In the genomic region with DNA sequence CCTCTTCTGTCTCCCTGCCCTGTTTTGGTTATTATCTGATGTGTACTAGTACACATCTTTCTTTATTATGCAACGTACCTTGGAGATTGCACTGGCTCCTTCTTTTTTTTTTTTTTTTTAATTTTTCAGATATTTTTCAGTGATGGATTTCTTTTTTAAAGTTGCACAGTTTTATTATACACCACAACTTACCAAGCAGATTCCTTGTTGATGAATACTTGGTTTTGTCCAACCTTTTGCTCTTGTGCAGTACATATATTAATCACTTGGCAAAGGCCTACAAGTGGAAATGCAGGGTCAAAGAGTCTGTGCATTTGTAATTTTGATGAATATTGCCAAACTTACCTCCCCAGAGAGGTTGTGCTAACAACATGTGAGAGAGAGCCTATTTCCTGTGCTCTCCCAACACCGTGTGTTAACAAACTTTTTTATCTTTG, we compare ENCODE assay signal across 13 cellular contexts. TPM values are rescaled to one million over a fixed set of nuclear protein-coding genes. Genes with fewer than 3 reads are reported as not detected.
DNase-seq lines count a peak whose midpoint lies in the region; ATAC-seq and TF ChIP-seq lines count a peak whose summit lies in the region.
"Had no signal": no experiment of that assay in that cellular context is flagged by ENCODE, and none has a peak within 500 bp of the region (broad histone marks: within the 10 kb centered on the region; RNA-seq: fewer than 3 reads in every experiment).

No MANE protein-coding gene starts in this region.

- no peak overlapping the region for H3K4me3 ChIP-seq in prostate gland
- no peak overlapping the region for H3K4me3 ChIP-seq in endodermal cell (ENCODE audit: low read length)

- H3K9me3 Mint-ChIP-seq in CD14-positive monocyte (peaks cover 0 to 1% (median 0%) of the 10 kb centered on the region in 7 donors), endodermal cell (no peaks in the 10 kb centered on the region)
- H3K9me3 Mint-ChIP-seq: immature natural killer cell had no signal

- H3K9ac ChIP-seq in endodermal cell (ENCODE audit: extremely low read depth, low read length, poor library complexity, severe bottlenecking) = no peak overlapping the region

- peaks cover 2% of the 10 kb centered on the region for H3K4me1 ChIP-seq in prostate gland (replicated peaks)
- peaks cover 2% of the 10 kb centered on the region for H3K4me1 ChIP-seq in endodermal cell (ENCODE audit: control insufficient read depth, insufficient read depth, low read length)

- no peak for TF ChIP-seq POLR2A in prostate gland (IDR thresholded peaks at IDR 0.05)

- no peak overlapping the region for H3K4me3 Mint-ChIP-seq in CD14-positive monocyte
- no peak overlapping the region for H3K4me3 Mint-ChIP-seq in endodermal cell
- H3K4me3 Mint-ChIP-seq: immature natural killer cell had no signal

- DNase-seq in CD14-positive monocyte (ENCODE audit: low spot score) (no peak), NOMO-1 treated with DMSO at 0.1 percent for 48 hours (lab: John Stamatoyannopoulos, UW; ENCODE audit: unreplicated experiment) (peak; percentile 58), dermis blood vessel endothelial cell (peak; percentile 81), prostate gland (ENCODE audit: low spot score) (no peak), NCI-H345 (lab: John Stamatoyannopoulos, UW) (no peak), endodermal cell (no peak), activated T-cell treated with anti-CD3 and anti-CD28 coated beads for 4 hours (no peak)
- DNase-seq: activated CD8-positive, alpha-beta memory T cell treated with anti-CD3 and anti-CD28 coated beads for 24 hours; cerebellar nuclear complex; immature natural killer cell; Karpas-422; right cardiac atrium had no signal

- H3K27me3 Mint-ChIP-seq in CD14-positive monocyte (ENCODE audit: low read depth in 3 of 3) (peaks cover 0 to 2% (median 0%) of the 10 kb centered on the region in 3 donors), endodermal cell (ENCODE audit: insufficient read depth) (peaks cover 2% of the 10 kb centered on the region)

- H3K27ac ChIP-seq in prostate gland (peak overlapping the region; percentile 66 to 75), endodermal cell (ENCODE audit: low read depth, low read length) (no peak overlapping the region)

- H3K27me3 ChIP-seq in prostate gland (replicated peaks; ENCODE audit: insufficient read depth) (no peaks in the 10 kb centered on the region), endodermal cell (ENCODE audit: control insufficient read depth, insufficient read depth, low read length, poor library complexity, severe bottlenecking) (no peaks in the 10 kb centered on the region)

- TF ChIP-seq CTCF in CD14-positive monocyte (IDR thresholded peaks at IDR 0.05) (no peak), prostate gland (IDR thresholded peaks at IDR 0.05) (no peak), endodermal cell (conservative IDR thresholded peaks at IDR 0.05) (no peak)

- no peaks in the 10 kb centered on the region for H3K9me3 ChIP-seq in prostate gland
- peaks cover 3% of the 10 kb centered on the region for H3K9me3 ChIP-seq in endodermal cell (ENCODE audit: control insufficient read depth, low read length)

- 47% methylated on average over 2 of the region's 2 CpGs for WGBS in prostate gland
- 98 to 100% methylated on average over 1 to 2 of the region's 2 CpGs for WGBS in endodermal cell (ENCODE audit: insufficient coverage in 1 of 2, insufficient read length in 1 of 2), 2 experiments

- intact Hi-C loops in CD14-positive monocyte (cut with micrococcal nuclease) (loop anchor here in 1 of 2 donors (5.0 kb wide), 1 partner anchor 73 kb away; no protein-coding TSS in a partner anchor), prostate gland (cut with DNase I) (loop anchor here (5.0 kb wide), 1 partner anchor 48 kb away; the partner anchor contains the start of gene RNF24)

- H3K27ac Mint-ChIP-seq in CD14-positive monocyte (peak overlapping the region; percentile 80 to 94 (median 88)), endodermal cell (no peak overlapping the region)
- H3K27ac Mint-ChIP-seq: immature natural killer cell had no signal

- H3K4me1 Mint-ChIP-seq in CD14-positive monocyte = peaks cover 92% of the 10 kb centered on the region
- peaks cover 35% of the 10 kb centered on the region for H3K4me1 Mint-ChIP-seq in endodermal cell
- H3K4me1 Mint-ChIP-seq: immature natural killer cell had no signal

- no peak for ATAC-seq in GM21367 (IDR thresholded peaks at IDR 0.05; ENCODE audit: unreplicated experiment)

- H3K36me3 Mint-ChIP-seq in CD14-positive monocyte (no peaks in the 10 kb centered on the region), endodermal cell (ENCODE audit: low read depth) (no peaks in the 10 kb centered on the region)
- H3K36me3 Mint-ChIP-seq: immature natural killer cell had no signal

- H3K36me3 ChIP-seq in prostate gland = no peaks in the 10 kb centered on the region
- no peaks in the 10 kb centered on the region for H3K36me3 ChIP-seq in endodermal cell (ENCODE audit: control insufficient read depth, insufficient read depth, low read length)

RNA-seq across cellular contexts. Expression of gene RNF24, which starts 50.1 kb away (rescaled TPM):
- polyA plus RNA-seq in CD14-positive monocyte = 10 to 100 TPM; 18.6 to 36.2 TPM
- total RNA-seq in dermis blood vessel endothelial cell (2.9 and 3.3 TPM in 2 replicates), prostate gland (10 to 100 TPM; 30.4 to 31.2 TPM), endodermal cell (10 to 100 TPM; 22.8 to 26.1 TPM)
- 26.2 TPM for polyA plus RNA-seq in endodermal cell (2013, experiment 1 of 2)
- 27.0 TPM for polyA plus RNA-seq in endodermal cell (2013, experiment 2 of 2)

Comparison
In these comparisons a context has a peak if more than half of its experiments do, and no peak if none do; other contexts are left out.
1. DNase-seq: peak in NOMO-1 treated with DMSO at 0.1 percent for 48 hours (single experiment) and dermis blood vessel endothelial cell (single experiment); none in CD14-positive monocyte (single experiment), prostate gland (single experiment), NCI-H345 (single experiment), endodermal cell (single experiment) and activated T-cell treated with anti-CD3 and anti-CD28 coated beads for 4 hours (single experiment).